In genomic region chr11:118434553-118435232, GRCh38 we compare ENCODE assay signal across 7 cellular contexts. TPM values are rescaled to one million over a fixed set of nuclear protein-coding genes. Genes with fewer than 3 reads are reported as not detected.
DNase-seq lines count a peak whose midpoint lies in the region; ATAC-seq and TF ChIP-seq lines count a peak whose summit lies in the region.

No MANE protein-coding gene starts in this region.

- H3K4me1 ChIP-seq in esophagus (ENCODE audit: control insufficient read depth in 2 of 2, insufficient read depth in 2 of 2, low read length in 1 of 2) = peaks cover 5 to 6% of the 10 kb centered on the region in 2 donors
- peaks cover 11% of the 10 kb centered on the region for H3K4me1 ChIP-seq in testis

- H3K4me1 Mint-ChIP-seq in naive B cell = peaks cover 36 to 40% (median 36%) of the 10 kb centered on the region in 3 donors

- H3K27me3 ChIP-seq in esophagus (ENCODE audit: control insufficient read depth in 1 of 2, insufficient read depth in 2 of 2, low read length in 2 of 2) = no peaks in the 10 kb centered on the region
- no peaks in the 10 kb centered on the region for H3K27me3 ChIP-seq in testis

- no peaks in the 10 kb centered on the region for H3K27me3 Mint-ChIP-seq in naive B cell

- H3K9me3 Mint-ChIP-seq in naive B cell = no peaks in the 10 kb centered on the region

- DNase-seq in GM13977 (ENCODE audit: low spot score) (peak; percentile 65), NCI-H526 treated with DMSO at 0.1 percent for 48 hours (lab: John Stamatoyannopoulos, UW) (peak; percentile 89), naive B cell (peak; percentile 39), testis (peak; percentile 46), NCI-H187 treated with DMSO at 0.1 percent for 48 hours (lab: John Stamatoyannopoulos, UW) (no peak)
- peak; percentile 70 for DNase-seq in activated CD8-positive, alpha-beta memory T cell treated with anti-CD3 and anti-CD28 coated beads, Interleukin-2, amount 50 U/mL, for 48 hours

- H3K36me3 ChIP-seq in esophagus (ENCODE audit: control insufficient read depth in 2 of 2, insufficient read depth in 2 of 2, low read length in 1 of 2) (no peaks in the 10 kb centered on the region), testis (ENCODE audit: low read depth, missing control alignments) (no peaks in the 10 kb centered on the region)

- peak overlapping the region; percentile 72 to 89 for H3K4me3 ChIP-seq in esophagus (ENCODE audit: low read depth in 1 of 2, low read length in 2 of 2)
- peak overlapping the region; percentile 88 to 94 for H3K4me3 ChIP-seq in testis

- 0 to 1% methylated on average over 35 of the region's 35 CpGs for WGBS in esophagus, 2 donors
- whole genome bisulfite sequencing in testis, 2 donors = 0% methylated on average over 23 to 35 of the region's 35 CpGs

- H3K27ac ChIP-seq in esophagus (ENCODE audit: low read depth in 2 of 2, low read length in 1 of 2) (peak overlapping the region; percentile 79 to 82), testis (peak overlapping the region in 1 of 2 donors; percentile 96)

- no peaks in the 10 kb centered on the region for H3K9me3 ChIP-seq in esophagus (ENCODE audit: control insufficient read depth in 2 of 2, insufficient read depth in 1 of 2, low read depth in 1 of 2, low read length in 1 of 2)
- no peaks in the 10 kb centered on the region for H3K9me3 ChIP-seq in testis

- H3K36me3 Mint-ChIP-seq in naive B cell = no peaks in the 10 kb centered on the region

- TF ChIP-seq CTCF in GM13977 (IDR thresholded peaks at IDR 0.05; ENCODE audit: extremely low read depth, insufficient read depth, missing control alignments) (no peak), testis (IDR thresholded peaks at IDR 0.05) (no peak)

- intact Hi-C loops in testis (cut with DNase I; ENCODE audit: low total_unique reads) = no loop called here

- H3K27ac Mint-ChIP-seq in naive B cell = peak overlapping the region; percentile 16 to 98 (median 70)

- in situ Hi-C loops in GM13977 (cut with MboI; ENCODE audit: low pct_unique_long_range_greater_than_20kb, low sequenced_read_pairs, unreplicated experiment) = no loop called here

- no peak for ATAC-seq in naive B cell (ENCODE audit: low read depth in 2 of 2)

- TF ChIP-seq POLR2A in testis (IDR thresholded peaks at IDR 0.05) = no peak

- peak overlapping the region; percentile 88 to 98 (median 96) for H3K4me3 Mint-ChIP-seq in naive B cell

RNA-seq across cellular contexts. Expression of gene KMT2A, which starts 1.6 kb away (rescaled TPM):
- polyA plus RNA-seq in esophagus (1 to 10 TPM; 6.4 to 8.5 TPM), naive B cell (ENCODE audit: low read depth in 6 of 6) (10 to 100 TPM in 5 of 6 donors, 1 to 10 TPM in 1; 5.2 to 42.2 (median 17.1) TPM), testis (ENCODE audit: insufficient read depth, low read depth, low replicate concordance) (22.7 TPM)
- total RNA-seq in testis = 100 to 1,000 TPM; 106 to 107 TPM

RNA-seq across cellular contexts. Expression of gene ATP5MG, which starts 33.3 kb away (rescaled TPM):
- 100 to 1,000 TPM; 152 to 237 TPM for polyA plus RNA-seq in esophagus
- 100 to 1,000 TPM; 418 to 680 (median 501) TPM for polyA plus RNA-seq in naive B cell (ENCODE audit: low read depth in 6 of 6)
- 10 to 100 TPM; 35.9 to 40.0 TPM for total RNA-seq in testis
- 193 TPM for polyA plus RNA-seq in testis (ENCODE audit: insufficient read depth, low read depth, low replicate concordance)
